In genomic region chr11:114059278-114059983, GRCh38 we compare ENCODE assay signal across 8 cellular contexts. TPM values are rescaled to one million over a fixed set of nuclear protein-coding genes. Genes with fewer than 3 reads are reported as not detected.
DNase-seq lines count a peak whose midpoint lies in the region; ATAC-seq, FAIRE-seq and TF ChIP-seq lines count a peak whose summit lies in the region.

A gene with protein sequence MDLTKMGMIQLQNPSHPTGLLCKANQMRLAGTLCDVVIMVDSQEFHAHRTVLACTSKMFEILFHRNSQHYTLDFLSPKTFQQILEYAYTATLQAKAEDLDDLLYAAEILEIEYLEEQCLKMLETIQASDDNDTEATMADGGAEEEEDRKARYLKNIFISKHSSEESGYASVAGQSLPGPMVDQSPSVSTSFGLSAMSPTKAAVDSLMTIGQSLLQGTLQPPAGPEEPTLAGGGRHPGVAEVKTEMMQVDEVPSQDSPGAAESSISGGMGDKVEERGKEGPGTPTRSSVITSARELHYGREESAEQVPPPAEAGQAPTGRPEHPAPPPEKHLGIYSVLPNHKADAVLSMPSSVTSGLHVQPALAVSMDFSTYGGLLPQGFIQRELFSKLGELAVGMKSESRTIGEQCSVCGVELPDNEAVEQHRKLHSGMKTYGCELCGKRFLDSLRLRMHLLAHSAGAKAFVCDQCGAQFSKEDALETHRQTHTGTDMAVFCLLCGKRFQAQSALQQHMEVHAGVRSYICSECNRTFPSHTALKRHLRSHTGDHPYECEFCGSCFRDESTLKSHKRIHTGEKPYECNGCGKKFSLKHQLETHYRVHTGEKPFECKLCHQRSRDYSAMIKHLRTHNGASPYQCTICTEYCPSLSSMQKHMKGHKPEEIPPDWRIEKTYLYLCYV (plus strand): TSS chr11:114059711. CDS start chr11:114063301, 3,590 bp downstream.

- no peaks in the 10 kb centered on the region for H3K9me3 ChIP-seq in endothelial cell of umbilical vein (replicated peaks; ENCODE audit: control insufficient read depth, insufficient read depth, low read length)

- POLR2A ChIA-PET in endothelial cell of umbilical vein (lab: Charles Lee) = interaction anchor here (1.1 kb wide), 1 partner anchor 120 kb away, joined by 3 read pairs; no protein-coding TSS in a partner anchor

- H3K4me3 ChIP-seq in endothelial cell of umbilical vein (replicated peaks in 1 of 3; ENCODE audit: insufficient read depth in 1 of 3, low read depth in 1 of 3, low read length in 3 of 3) = peak within 1 kb of the TSS; percentile 86 to 90 (median 87)

- peak within 1 kb of the TSS; percentile 94 for H3K9ac ChIP-seq in endothelial cell of umbilical vein (replicated peaks; ENCODE audit: extremely low read depth, insufficient read depth, low read length)

- ATAC-seq in HG02885 (IDR thresholded peaks at IDR 0.05; ENCODE audit: poor library complexity, unreplicated experiment) = no peak

- H2AFZ ChIP-seq in endothelial cell of umbilical vein (ENCODE audit: low read depth, low read length) = peak within 1 kb of the TSS; percentile 75

- peaks cover 2 to 12% of the 10 kb centered on the region in 2 experiments for H3K36me3 ChIP-seq in endothelial cell of umbilical vein (ENCODE audit: control insufficient read depth in 2 of 2, extremely low read depth in 1 of 2, insufficient read depth in 2 of 2, low read length in 2 of 2)

- CTCF ChIA-PET in endothelial cell of umbilical vein (lab: Charles Lee) = interaction anchor here (1.0 to 6.6 kb wide), 15 partner anchors 11 to 202 kb away, joined by 3 to 90 read pairs (median 6); no protein-coding TSS in a partner anchor

- peaks cover 0 to 2% of the 10 kb centered on the region in 2 experiments for H3K27me3 ChIP-seq in endothelial cell of umbilical vein (ENCODE audit: control insufficient read depth in 2 of 2, insufficient read depth in 2 of 2, low read length in 2 of 2)

- peak; percentile 4 to 29 for TF ChIP-seq CTCF in endothelial cell of umbilical vein (IDR thresholded peaks at IDR 0.05; ENCODE audit: extremely low read depth in 1 of 2, insufficient read depth in 1 of 2, low read depth in 1 of 2, low read length in 2 of 2)

- H3K9me1 ChIP-seq in endothelial cell of umbilical vein (replicated peaks; ENCODE audit: control insufficient read depth, extremely low read depth, insufficient read depth, low read length) = no peaks in the 10 kb centered on the region

- BruUV-seq in endothelial cell of umbilical vein (replicated peaks; lab: Mats Ljungman, UMichigan) = no TSS peak

- no peak for TF ChIP-seq POLR2A in endothelial cell of umbilical vein (IDR thresholded peaks at IDR 0.05; ENCODE audit: low read depth, low read length)

- intact Hi-C loops in endothelial cell of umbilical vein (cut with micrococcal nuclease) = loop anchor here (1.0 kb wide), 7 partner anchors 15 to 202 kb away; no protein-coding TSS in a partner anchor

- H3K4me1 ChIP-seq in endothelial cell of umbilical vein (ENCODE audit: control insufficient read depth, extremely low read depth, insufficient read depth, low read length) = peaks cover 8% of the 10 kb centered on the region

- peak; percentile 82 for FAIRE-seq in endothelial cell of umbilical vein (lab: Jason Lieb, UNC)

- H3K4me2 ChIP-seq in endothelial cell of umbilical vein (ENCODE audit: insufficient read depth, low read length) = peak within 1 kb of the TSS; percentile 82

- DNase-seq in DMS53 treated with DMSO at 0.1 percent for 48 hours (lab: John Stamatoyannopoulos, UW; ENCODE audit: unreplicated experiment) (peak; percentile 32), NCI-H345 (lab: John Stamatoyannopoulos, UW) (peak; percentile 88), endothelial cell of umbilical vein (ENCODE audit: low read depth, low spot score) (peak; percentile 83), midbrain (lab: John Stamatoyannopoulos, UW) (peak; percentile 91), kidney glomerular epithelial cell (lab: John Stamatoyannopoulos, UW) (no peak)
- DNase-seq in activated T-cell treated with anti-CD3 and anti-CD28 coated beads, Interleukin-2, amount 50 U/mL, for 1 hour = peak; percentile 65
- peak; percentile 59 for DNase-seq in stimulated activated naive CD4-positive, alpha-beta T cell treated with Interleukin-2 at 50 U/mL for 16 hours (lab: John Stamatoyannopoulos, UW)

- H3K79me2 ChIP-seq in endothelial cell of umbilical vein (ENCODE audit: control insufficient read depth, insufficient read depth, low read length) = peaks cover 6% of the 10 kb centered on the region

- peak within 1 kb of the TSS; percentile 78 for H3K27ac ChIP-seq in endothelial cell of umbilical vein (ENCODE audit: insufficient read depth, low read depth, low read length)

- dilution Hi-C loops in endothelial cell of umbilical vein (cut with MboI; ENCODE audit: extremely low pct_ligation_motif_present, low sequenced_read_pairs) = no loop called here

- no peaks in the 10 kb centered on the region for H4K20me1 ChIP-seq in endothelial cell of umbilical vein (replicated peaks; ENCODE audit: control insufficient read depth, extremely low read depth, insufficient read depth, low read length)

TF ChIP-seq in endothelial cell of umbilical vein, 7 proteins besides CTCF, POLR2A, EP300 and RAD21:
- TF ChIP-seq MYC (IDR thresholded peaks at IDR 0.05; ENCODE audit: low read depth, low read length) (no peak), POLR2AphosphoS5 (IDR thresholded peaks at IDR 0.05; ENCODE audit: insufficient read depth, low read depth, low read length) (peak; percentile 75), MAX (IDR thresholded peaks at IDR 0.05; ENCODE audit: insufficient read depth, insufficient read length) (no peak), JUN (IDR thresholded peaks at IDR 0.05; ENCODE audit: borderline replicate concordance, insufficient read depth, insufficient read length, low read depth) (no peak), FOS (IDR thresholded peaks at IDR 0.05; ENCODE audit: borderline replicate concordance, insufficient read depth, low read length) (no peak), GATA2 (IDR thresholded peaks at IDR 0.05; ENCODE audit: insufficient read depth, insufficient read length, low read depth, low read length) (no peak), EZH2 (IDR thresholded peaks at IDR 0.05; ENCODE audit: borderline replicate concordance, low read depth, low read length, severe bottlenecking) (no peak)

RNA-seq across cellular contexts. Expression of the gene that starts here (rescaled TPM):
- total RNA-seq in endothelial cell of umbilical vein = 19.5 and 20.3 TPM in 2 replicates
- 9.8 and 16.7 TPM in 2 replicates for polyA plus RNA-seq in endothelial cell of umbilical vein
- 6.6 and 8.0 TPM in 2 replicates for polyA plus RNA-seq in endothelial cell of umbilical vein (2011; cell fraction: cytosol; rRNA removed)
- polyA plus RNA-seq in endothelial cell of umbilical vein (2011; cell fraction: nucleus; rRNA removed) = 25.1 and 34.1 TPM in 2 replicates
- polyA plus RNA-seq in endothelial cell of umbilical vein (2012) = 2.9 and 8.0 TPM in 2 replicates
- polyA minus RNA-seq in endothelial cell of umbilical vein = 63.9 and 64.1 TPM in 2 replicates
- not detected for polyA minus RNA-seq in endothelial cell of umbilical vein (2011; cell fraction: cytosol; rRNA and poly(A)+ RNA removed)
- 48.0 and 80.7 TPM in 2 replicates for polyA minus RNA-seq in endothelial cell of umbilical vein (2011; cell fraction: nucleus; rRNA and poly(A)+ RNA removed)
